Comparison of ENCODE assay signal across 10 cellular contexts in the genomic region with DNA sequence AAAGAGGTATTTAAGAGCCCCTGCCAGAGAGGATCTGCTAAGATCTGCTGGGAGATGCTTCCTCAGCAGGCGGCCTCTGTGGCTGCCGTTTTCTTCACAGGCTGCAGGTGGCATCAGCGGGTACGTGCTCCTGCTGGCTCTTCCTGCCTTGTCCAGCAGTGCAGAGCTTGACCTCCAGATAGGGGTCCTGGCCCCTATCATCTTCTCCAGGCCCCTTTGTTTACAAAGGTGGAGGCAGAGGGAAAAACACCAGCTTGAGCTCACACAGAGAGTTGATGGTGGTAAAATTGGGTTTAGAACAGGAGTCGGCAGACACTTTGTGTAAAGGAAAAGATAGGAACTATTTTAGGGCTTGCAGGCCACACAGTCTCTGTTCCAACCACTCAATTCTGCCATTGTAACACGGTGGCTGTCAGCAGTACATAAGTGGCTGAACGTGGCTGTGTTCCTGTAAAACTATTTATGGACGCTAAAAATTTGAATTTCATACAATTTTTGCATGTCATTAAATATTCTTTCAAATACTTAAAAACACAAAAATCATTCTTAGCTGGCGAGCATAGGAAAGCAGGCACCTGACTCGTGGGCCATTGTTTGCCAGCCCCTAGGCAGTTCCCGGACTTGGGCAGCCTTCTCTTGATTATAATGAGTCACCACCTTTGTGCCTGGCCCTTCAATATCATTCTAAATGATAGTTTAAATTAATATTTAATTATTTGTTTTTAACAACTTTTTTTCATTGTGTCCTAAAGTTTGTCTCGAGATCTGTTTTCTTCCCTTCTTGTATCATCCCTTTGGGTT.
DNase-seq lines count a peak whose midpoint lies in the region; ATAC-seq, FAIRE-seq and TF ChIP-seq lines count a peak whose summit lies in the region.
"Had no signal": no experiment of that assay in that cellular context is flagged by ENCODE, and none has a peak within 500 bp of the region (broad histone marks: within the 10 kb centered on the region; RNA-seq: fewer than 3 reads in every experiment).

No MANE protein-coding gene starts in this region.

- H3K27ac Mint-ChIP-seq in activated CD8-positive, alpha-beta T cell treated with anti-CD3 and anti-CD28 coated beads, Interleukin-2, amount 10 ng/mL, durations not matched to agents 7 days and 5 days: no peak overlapping the region
- H3K27ac Mint-ChIP-seq: effector memory CD8-positive, alpha-beta T cell had no signal

- DNase-seq in SIG-M5 treated with dmso at 0.1 percent for 504 hours (lab: John Stamatoyannopoulos, UW; ENCODE audit: unreplicated experiment) (peak; percentile 52), SIG-M5 (lab: John Stamatoyannopoulos, UW) (no peak), H54 (ENCODE audit: insufficient read length, low spot score) (peak; percentile 75), NAMALWA (ENCODE audit: low spot score) (peak; percentile 76), glomerular visceral epithelial cell (ENCODE audit: extremely low spot score) (peak; percentile 69), pancreas (peak; percentile 54 to 84 (median 63))
- peak; percentile 45 for DNase-seq in activated CD8-positive, alpha-beta T cell treated with anti-CD3 and anti-CD28 coated beads, Interleukin-2, amount 10 ng/mL, durations not matched to agents 7 days and 5 days

- peak overlapping the region in 2 of 4 donors; percentile 34 to 78 for H3K27ac ChIP-seq in pancreas

- no peaks in the 10 kb centered on the region for H3K27me3 ChIP-seq in pancreas

- POLR2A ChIA-PET in activated CD8-positive, alpha-beta T cell treated with anti-CD3 and anti-CD28 coated beads, Interleukin-2, amount 10 ng/mL, durations not matched to agents 7 days and 5 days (lab: Charles Lee): interaction anchor here (0.5 kb wide), 1 partner anchor 11 kb away, joined by 3 read pairs; no protein-coding TSS in a partner anchor

- WGBS in pancreas, 2 donors: 38 to 41% methylated on average over 12 of the region's 12 CpGs

- TF ChIP-seq POLR2A in H54 (IDR thresholded peaks at IDR 0.05; ENCODE audit: low read depth, low read length): no peak

- H3K9me3 Mint-ChIP-seq in activated CD8-positive, alpha-beta T cell treated with anti-CD3 and anti-CD28 coated beads, Interleukin-2, amount 10 ng/mL, durations not matched to agents 7 days and 5 days (ENCODE audit: insufficient read depth): no peaks in the 10 kb centered on the region
- H3K9me3 Mint-ChIP-seq: effector memory CD8-positive, alpha-beta T cell had no signal

- no peaks in the 10 kb centered on the region for H3K9me3 ChIP-seq in pancreas

- H3K4me1 ChIP-seq in pancreas: peaks cover 4 to 36% (median 7%) of the 10 kb centered on the region in 3 donors

- peaks cover 4% of the 10 kb centered on the region for H3K27me3 Mint-ChIP-seq in activated CD8-positive, alpha-beta T cell treated with anti-CD3 and anti-CD28 coated beads, Interleukin-2, amount 10 ng/mL, durations not matched to agents 7 days and 5 days (ENCODE audit: low read depth)
- H3K27me3 Mint-ChIP-seq: effector memory CD8-positive, alpha-beta T cell had no signal

- H3K4me1 Mint-ChIP-seq in activated CD8-positive, alpha-beta T cell treated with anti-CD3 and anti-CD28 coated beads, Interleukin-2, amount 10 ng/mL, durations not matched to agents 7 days and 5 days (ENCODE audit: low read depth): peaks cover 4% of the 10 kb centered on the region

- peak; percentile 71 for ATAC-seq in activated CD8-positive, alpha-beta T cell treated with anti-CD3 and anti-CD28 coated beads, Interleukin-2, amount 10 ng/mL, durations not matched to agents 7 days and 5 days
- peak; percentile 69 to 86 (median 80) for ATAC-seq in pancreas
- ATAC-seq in HG03196 (IDR thresholded peaks at IDR 0.05; ENCODE audit: unreplicated experiment): no peak
- ATAC-seq: effector memory CD8-positive, alpha-beta T cell had no signal

- FAIRE-seq in H54 (lab: Jason Lieb, UNC) (peak; percentile 43), pancreas (lab: Jason Lieb, UNC) (no peak)
- FAIRE-seq: G401.6 had no signal

- H3K4me3 ChIP-seq in pancreas: no peak overlapping the region

- CTCF ChIA-PET in activated CD8-positive, alpha-beta T cell treated with anti-CD3 and anti-CD28 coated beads, Interleukin-2, amount 10 ng/mL, durations not matched to agents 7 days and 5 days (lab: Charles Lee): interaction anchor here (0.9 to 2.6 kb wide), 9 partner anchors 10 to 155 kb away, joined by 3 to 20 read pairs (median 6); no protein-coding TSS in a partner anchor

- H3K4me3 Mint-ChIP-seq in activated CD8-positive, alpha-beta T cell treated with anti-CD3 and anti-CD28 coated beads, Interleukin-2, amount 10 ng/mL, durations not matched to agents 7 days and 5 days: no peak overlapping the region
- H3K4me3 Mint-ChIP-seq: effector memory CD8-positive, alpha-beta T cell had no signal

- H3K36me3 ChIP-seq in pancreas: no peaks in the 10 kb centered on the region

- TF ChIP-seq CTCF in pancreas (IDR thresholded peaks at IDR 0.05): peak; percentile 33 to 60 (median 57)

- intact Hi-C loops in pancreas (cut with DNase I): no loop called here

- H3K36me3 Mint-ChIP-seq in activated CD8-positive, alpha-beta T cell treated with anti-CD3 and anti-CD28 coated beads, Interleukin-2, amount 10 ng/mL, durations not matched to agents 7 days and 5 days (ENCODE audit: low read depth): no peaks in the 10 kb centered on the region
